ENCODE assay signal across 24 cellular contexts in the genomic region with DNA sequence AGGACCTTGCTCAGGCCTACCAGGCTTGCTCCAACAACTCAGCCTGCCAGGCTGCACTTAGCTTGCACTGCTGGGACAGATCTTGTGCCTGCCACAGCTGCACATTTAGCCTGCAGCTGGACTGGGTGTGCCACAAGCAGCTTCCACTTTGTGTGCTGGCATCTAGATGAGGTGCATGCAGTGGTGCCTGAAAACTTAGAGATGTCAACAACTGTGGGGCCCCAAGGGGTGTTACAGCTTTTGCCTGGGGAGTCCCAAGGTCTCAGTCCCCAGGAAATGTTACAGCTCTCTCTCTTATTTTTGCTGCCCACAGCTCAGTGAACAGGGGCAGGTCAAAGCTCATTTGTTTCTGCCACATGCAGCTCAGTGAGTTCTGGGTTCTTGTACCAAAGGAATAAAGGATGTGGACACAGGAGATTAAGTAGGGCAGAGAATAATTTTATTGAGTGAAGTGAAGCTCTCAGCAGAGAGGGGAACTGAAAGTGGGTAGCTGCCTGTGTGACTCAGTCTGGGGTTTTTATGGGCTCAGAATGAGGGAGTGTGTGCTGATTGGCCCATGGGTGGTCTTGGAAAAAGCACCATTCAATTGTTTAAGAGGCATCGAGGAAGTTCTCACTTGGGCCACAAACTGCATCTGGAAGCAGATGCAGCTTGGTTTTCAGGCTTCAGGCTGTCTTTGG.
DNase-seq lines count a peak whose midpoint lies in the region; ATAC-seq and TF ChIP-seq lines count a peak whose summit lies in the region.
"Had no signal": no experiment of that assay in that cellular context is flagged by ENCODE, and none has a peak within 500 bp of the region (broad histone marks: within the 10 kb centered on the region; RNA-seq: fewer than 3 reads in every experiment).

No MANE protein-coding gene starts in this region.

- H3K27me3 ChIP-seq in H9 (ENCODE audit: insufficient read depth, low read length), result no peaks in the 10 kb centered on the region
- H3K27me3 ChIP-seq: adrenal gland had no signal

- in situ Hi-C loops in GM13977 (cut with MboI; ENCODE audit: low pct_unique_long_range_greater_than_20kb, low sequenced_read_pairs, unreplicated experiment), result no loop called here

- no peak overlapping the region for H3K27ac ChIP-seq in H9 (ENCODE audit: insufficient read length, low read depth, low read length)
- H3K27ac ChIP-seq: A549, adrenal gland, lower lobe of right lung had no signal

- H3K79me2 ChIP-seq in H9 (ENCODE audit: insufficient read depth, low read length), result no peaks in the 10 kb centered on the region

- H3K4me1 ChIP-seq in H9 (ENCODE audit: insufficient read depth, low read length), result no peaks in the 10 kb centered on the region; the same call in 1 of the 2 replicates
- H3K4me1 ChIP-seq: A549, adrenal gland, lower lobe of right lung had no signal

- H2BK5ac ChIP-seq in H9 (ENCODE audit: insufficient read length, low read length), result no peak overlapping the region

- no peak overlapping the region for H3K18ac ChIP-seq in H9 (ENCODE audit: insufficient read length, low read depth, low read length)

- H2BK120ac ChIP-seq in H9 (ENCODE audit: low read depth, low read length, poor library complexity, severe bottlenecking), result no peak overlapping the region

- no peak for TF ChIP-seq CTCF in GM13977 (IDR thresholded peaks at IDR 0.05; ENCODE audit: extremely low read depth, insufficient read depth, missing control alignments)
- TF ChIP-seq CTCF in H9 (conservative IDR thresholded peaks at IDR 0.05), result no peak

- H3K4me3 Mint-ChIP-seq in H9, result no peak overlapping the region
- H3K4me3 Mint-ChIP-seq: activated CD4-positive, alpha-beta T cell treated with anti-CD3 and anti-CD28 coated beads, Interleukin-2, amount 10 ng/mL, durations not matched to agents 7 days and 5 days had no signal

- H4K5ac ChIP-seq in H9 (ENCODE audit: insufficient read length, low read depth, low read length), result no peak overlapping the region

- peaks cover 6 to 16% of the 10 kb centered on the region in 2 experiments; a peak in 4 of 5 replicates for H3K9me3 Mint-ChIP-seq in H9

- no peak overlapping the region for H3K4me2 ChIP-seq in H9 (ENCODE audit: insufficient read depth, insufficient read length, low read length)
- H3K4me2 ChIP-seq: A549 had no signal

- no peak overlapping the region for H4K91ac ChIP-seq in H9 (ENCODE audit: insufficient read length, low read depth, low read length)

- peak; percentile 74 for ATAC-seq in HG03442 (IDR thresholded peaks at IDR 0.05; ENCODE audit: unreplicated experiment)
- ATAC-seq in activated CD4-positive, CD25-positive, alpha-beta regulatory T cell treated with anti-CD3 and anti-CD28 coated beads, Interleukin-2, amount 50 U/mL, for 24 hours, result no peak
- ATAC-seq: A549, HCT116, HepG2, lower lobe of right lung, right cardiac atrium had no signal

- no peak overlapping the region for H3K23ac ChIP-seq in H9 (ENCODE audit: insufficient read length, low read depth, low read length)

- no peaks in the 10 kb centered on the region; the same call in 1 of the 2 replicates for H3K27me3 Mint-ChIP-seq in H9 (ENCODE audit: low read depth)
- H3K27me3 Mint-ChIP-seq: activated CD4-positive, alpha-beta T cell treated with anti-CD3 and anti-CD28 coated beads, Interleukin-2, amount 10 ng/mL, durations not matched to agents 7 days and 5 days had no signal

- H3K14ac ChIP-seq in H9 (ENCODE audit: insufficient read depth, low read length), result peak overlapping the region; percentile 63; the same call in 1 of the 2 replicates

- H3K27ac Mint-ChIP-seq in H9, result no peak overlapping the region
- H3K27ac Mint-ChIP-seq: activated CD4-positive, alpha-beta T cell treated with anti-CD3 and anti-CD28 coated beads, Interleukin-2, amount 10 ng/mL, durations not matched to agents 7 days and 5 days had no signal

- no peaks in the 10 kb centered on the region for H3K23me2 ChIP-seq in H9 (ENCODE audit: insufficient read length, low read depth, low read length, poor library complexity, severe bottlenecking)

- no CpG with 5 or more reads among the region's 1 CpG for WGBS in H9 (ENCODE audit: extremely low coverage, insufficient read length, low lambda C conversion rate)

- no peaks in the 10 kb centered on the region for H3K9me3 ChIP-seq in H9 (ENCODE audit: control insufficient read depth, low read depth, low read length)
- H3K9me3 ChIP-seq: A549, adrenal gland, lower lobe of right lung had no signal

- H2BK20ac ChIP-seq in H9 (ENCODE audit: low read depth, low read length, poor library complexity, severe bottlenecking), result no peak overlapping the region

- H3K56ac ChIP-seq in H9 (ENCODE audit: insufficient read length, low read depth, low read length), result no peak overlapping the region

- H3K4ac ChIP-seq in H9 (ENCODE audit: low read depth, low read length), result no peak overlapping the region

- H3K79me1 ChIP-seq in H9 (ENCODE audit: insufficient read depth, low read depth, low read length, poor library complexity, severe bottlenecking), result no peaks in the 10 kb centered on the region

- H3T11ph ChIP-seq in H9 (ENCODE audit: low read length), result no peak overlapping the region

- H2AK5ac ChIP-seq in H9 (ENCODE audit: insufficient read length, low read length), result no peak overlapping the region

- H2AFZ ChIP-seq in H9 (ENCODE audit: low read length), result no peak overlapping the region

- peak; percentile 14 for DNase-seq in GM13977 (ENCODE audit: low spot score)
- no peak for DNase-seq in H9
- peak; percentile 31 for DNase-seq in SIG-M5 (lab: John Stamatoyannopoulos, UW)
- DNase-seq in NCI-H226, result no peak
- no peak for DNase-seq in NCI-H82 treated with DMSO at 0.1 percent for 48 hours (lab: John Stamatoyannopoulos, UW; ENCODE audit: unreplicated experiment)
- no peak for DNase-seq in ureter (ENCODE audit: low spot score)
- DNase-seq: activated CD4-positive, alpha-beta T cell treated with anti-CD3 and anti-CD28 coated beads, Interleukin-2, amount 10 ng/mL, durations not matched to agents 7 days and 5 days; activated CD8-positive, alpha-beta memory T cell treated with anti-CD3 and anti-CD28 coated beads, Interleukin-2, amount 50 U/mL, for 4 hours; activated effector memory CD4-positive, alpha-beta T cell treated with anti-CD3 and anti-CD28 coated beads, Interleukin-2, amount 50 U/mL, for 16 hours; adrenal gland; cortex of kidney; DMS53; lower lobe of right lung; NCI-H146; NCI-H2171; NCI-H774; occipital lobe; right cardiac atrium; RPMI8226 had no signal

- no peak overlapping the region for H4K8ac ChIP-seq in H9 (replicated peaks; ENCODE audit: insufficient read length, low read depth, low read length)

- H3K9ac ChIP-seq in H9 (ENCODE audit: extremely low read depth, insufficient read length, low read length), result no peak overlapping the region

- no peak overlapping the region for H2BK12ac ChIP-seq in H9 (ENCODE audit: insufficient read length, low read depth, low read length)

- peaks cover 0 to 4% of the 10 kb centered on the region in 2 experiments; a peak in 2 of 4 replicates for H3K4me1 Mint-ChIP-seq in H9
- H3K4me1 Mint-ChIP-seq: activated CD4-positive, alpha-beta T cell treated with anti-CD3 and anti-CD28 coated beads, Interleukin-2, amount 10 ng/mL, durations not matched to agents 7 days and 5 days had no signal

- no peaks in the 10 kb centered on the region for H4K20me1 ChIP-seq in H9 (ENCODE audit: control insufficient read depth, insufficient read depth, insufficient read length)

- peaks cover 3 to 12% (median 6%) of the 10 kb centered on the region in 3 experiments; a peak in 5 of 7 replicates for H3K36me3 Mint-ChIP-seq in H9 (ENCODE audit: insufficient read depth in 1 of 3, low read depth in 3 of 3)

- no peak overlapping the region for H2BK15ac ChIP-seq in H9 (ENCODE audit: low read depth, low read length)

Comparison
In these comparisons a context has a peak if more than half of its experiments do, and no peak if none do; other contexts are left out.
1. DNase-seq: peak in GM13977 (single experiment) and SIG-M5 (single experiment); none in H9 (single experiment), NCI-H226 (single experiment), NCI-H82 treated with DMSO at 0.1 percent for 48 hours (single experiment) and ureter (single experiment).